In the genomic region with DNA sequence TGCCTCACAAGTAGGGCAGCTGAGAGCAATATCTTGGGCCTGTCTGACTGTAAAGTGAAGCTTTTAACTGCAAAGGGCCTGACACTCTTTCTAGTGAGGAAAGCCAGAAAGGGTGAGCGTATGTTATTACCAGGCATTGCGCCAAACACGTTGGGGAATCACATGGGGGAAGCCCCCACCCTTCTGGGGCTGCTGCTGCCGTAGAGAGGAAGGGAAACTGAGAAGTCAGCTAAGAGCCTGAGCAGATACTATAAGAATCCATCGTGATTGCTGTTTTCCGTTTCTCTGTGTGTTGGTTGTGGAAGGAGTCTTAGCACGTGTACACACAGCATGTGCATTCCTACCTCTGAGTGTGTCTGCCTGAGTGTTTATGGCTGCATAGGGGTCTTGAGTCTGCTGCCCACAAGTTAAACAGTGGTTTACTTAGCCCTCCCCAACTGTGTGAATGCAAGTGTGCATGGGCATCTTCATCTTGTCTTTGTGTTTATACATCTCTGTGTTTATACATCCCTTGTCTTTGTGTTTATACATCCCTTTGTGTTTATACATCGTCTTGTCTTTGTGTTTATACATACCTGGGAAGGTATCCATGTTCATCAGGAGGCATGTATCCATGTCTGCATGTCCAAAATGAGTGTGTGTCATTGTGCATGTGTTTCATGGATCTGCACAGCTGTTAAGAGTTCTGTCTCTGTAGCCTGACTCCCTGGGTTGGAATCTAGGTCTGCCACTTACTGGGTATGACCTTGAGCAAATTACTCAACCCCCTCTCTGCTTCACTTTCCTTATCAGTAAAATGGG, we compare ENCODE assay signal across 8 cellular contexts. TPM values are rescaled to one million over a fixed set of nuclear protein-coding genes. Genes with fewer than 3 reads are reported as not detected.
A peak's percentile ranks its signal among the peaks of the same experiment; 100 is the strongest.
DNase-seq lines count a peak whose midpoint lies in the region; ATAC-seq, FAIRE-seq and TF ChIP-seq lines count a peak whose summit lies in the region.

No MANE protein-coding gene starts in this region.

- 10 to 20% (median 13%) methylated on average over 4 to 8 of the region's 8 CpGs for WGBS in spleen, 5 donors

- peaks cover 4% of the 10 kb centered on the region for H3K36me3 Mint-ChIP-seq in effector memory CD8-positive, alpha-beta T cell (ENCODE audit: insufficient read depth)

- TF ChIP-seq POLR2A in spleen (IDR thresholded peaks at IDR 0.05): no peak

- H3K27ac ChIP-seq in spleen: peak overlapping the region in 4 of 8 donors; percentile 28 to 67 (median 61)

- H3K9me3 Mint-ChIP-seq in effector memory CD8-positive, alpha-beta T cell: peaks cover 5 to 8% of the 10 kb centered on the region in 2 donors

- peaks cover 0 to 13% (median 0%) of the 10 kb centered on the region in 7 donors for H3K27me3 ChIP-seq in spleen (replicated peaks in 1 of 7)

- peaks cover 0 to 14% (median 6%) of the 10 kb centered on the region in 8 donors for H3K9me3 ChIP-seq in spleen

- intact Hi-C loops in spleen (cut with DNase I; ENCODE audit: low total_unique reads): no loop called here
- intact Hi-C loops in posterior vena cava (cut with DNase I): loop anchor here (5.0 kb wide), 2 partner anchors 142 to 648 kb away; no protein-coding TSS in a partner anchor

- peaks cover 48 to 64% of the 10 kb centered on the region in 2 donors for H3K27me3 Mint-ChIP-seq in effector memory CD8-positive, alpha-beta T cell

- H3K4me3 Mint-ChIP-seq in effector memory CD8-positive, alpha-beta T cell: no peak overlapping the region

- peaks cover 9 to 85% (median 28%) of the 10 kb centered on the region in 6 donors for H3K4me1 ChIP-seq in spleen

- TF ChIP-seq CTCF in HFF-Myc (IDR thresholded peaks at IDR 0.05; ENCODE audit: low read depth, low read length, missing control alignments) (no peak), spleen (IDR thresholded peaks at IDR 0.05 in 8 of 11, conservative IDR thresholded peaks at IDR 0.05 in 3 of 11) (no peak)

- DNase-seq in HFF-Myc (ENCODE audit: extremely low read depth, low read depth) (peak; percentile 37), MV-4-11 (lab: John Stamatoyannopoulos, UW) (peak; percentile 95), spleen (peak; percentile 90), frontal cortex (ENCODE audit: low spot score in 2 of 2) (no peak), NCI-H2227 (lab: John Stamatoyannopoulos, UW; ENCODE audit: unreplicated experiment) (no peak), posterior vena cava (ENCODE audit: low spot score) (no peak)
- DNase-seq in effector memory CD8-positive, alpha-beta T cell: no peak

- H3K27ac Mint-ChIP-seq in effector memory CD8-positive, alpha-beta T cell: peak overlapping the region in 1 of 2 donors; percentile 11

- H3K4me1 Mint-ChIP-seq in effector memory CD8-positive, alpha-beta T cell (ENCODE audit: low read depth in 2 of 2): no peaks in the 10 kb centered on the region

- ATAC-seq in GM18519 (IDR thresholded peaks at IDR 0.05; ENCODE audit: low FRiP score, unreplicated experiment): peak; percentile 91
- ATAC-seq in effector memory CD8-positive, alpha-beta T cell (replicated peaks): peak; percentile 56

- H3K36me3 ChIP-seq in spleen: no peaks in the 10 kb centered on the region

- H3K4me3 ChIP-seq in HFF-Myc (replicated peaks; ENCODE audit: low read depth, low read length) (no peak overlapping the region), spleen (no peak overlapping the region)

- FAIRE-seq in frontal cortex (lab: Jason Lieb, UNC): no peak

RNA-seq across cellular contexts. Expression of a gene that starts 50.3 kb away (rescaled TPM):
- total RNA-seq in spleen (100 to 1,000 TPM in 1 of 7 donors, 10 to 100 TPM in 6; 28.9 to 104 (median 48.0) TPM), frontal cortex (6.1 TPM), posterior vena cava (10 to 100 TPM; 39.7 to 42.1 TPM)
- 10 to 100 TPM in 2 of 3 donors, 1 to 10 TPM in 1; 9.8 to 15.9 (median 10.7) TPM for polyA plus RNA-seq in spleen

Comparison
In these comparisons a context has a peak if more than half of its experiments do, and no peak if none do; other contexts are left out.
1. DNase-seq: peak in HFF-Myc (single experiment), MV-4-11 (single experiment) and spleen (single experiment); none in effector memory CD8-positive, alpha-beta T cell (0 of 3), frontal cortex (0 of 2), NCI-H2227 (single experiment) and posterior vena cava (single experiment).